18 cellular contexts compared by ENCODE assay signal in genomic region chr16:88690341-88691128, GRCh38. TPM values are rescaled to one million over a fixed set of nuclear protein-coding genes. Genes with fewer than 3 reads are reported as not detected.
A peak's percentile ranks its signal among the peaks of the same experiment; 100 is the strongest.
DNase-seq lines count a peak whose midpoint lies in the region; ATAC-seq, FAIRE-seq and TF ChIP-seq lines count a peak whose summit lies in the region.
"Had no signal": no experiment of that assay in that cellular context is flagged by ENCODE, and none has a peak within 500 bp of the region (broad histone marks: within the 10 kb centered on the region; RNA-seq: fewer than 3 reads in every experiment).

No MANE protein-coding gene starts in this region.

- H3K4me1 Mint-ChIP-seq in activated T-cell treated with anti-CD3 and anti-CD28 coated beads, Interleukin-2, amount 50 U/mL, for 4 hours (ENCODE audit: low read depth), result peaks cover 46% of the 10 kb centered on the region
- H3K4me1 Mint-ChIP-seq in stimulated activated effector memory CD8-positive, alpha-beta T cell treated with anti-CD3 and anti-CD28 coated beads, Interleukin-12 subunit alpha, Interleukin-12 subunit beta, amount 100 ng/mL, for 72 hours, result peaks cover 32% of the 10 kb centered on the region
- H3K4me1 Mint-ChIP-seq in activated T-helper 2 cell treated with anti-CD3 and anti-CD28 coated beads, Interferon-gamma antibody, Interleukin-2, Interleukin-4, amounts not matched to agents 10 μg/mL and 5 μg/mL and 100 μg/mL, durations not matched to agents 14 hours and 24 hours and 36 hours (ENCODE audit: low read depth), result peaks cover 21% of the 10 kb centered on the region

- H3K4me3 ChIP-seq in GM12878, result no peak overlapping the region
- H3K4me3 ChIP-seq: colonic mucosa, gastrocnemius medialis, GM23338 had no signal

- H3K4me1 ChIP-seq in GM12878 (ENCODE audit: control insufficient read depth, insufficient read depth, low read length), result peaks cover 16% of the 10 kb centered on the region

- H3K9me3 ChIP-seq in GM12878 (replicated peaks; ENCODE audit: control insufficient read depth, insufficient read depth, low read length), result no peaks in the 10 kb centered on the region
- H3K9me3 ChIP-seq: colonic mucosa, gastrocnemius medialis had no signal

- CTCF ChIA-PET in GM12878 (lab: Yijun Ruan, JAX), result interaction anchor here (0.7 kb wide), 1 partner anchor 10 kb away, joined by 3 read pairs; no protein-coding TSS in a partner anchor

- ATAC-seq in activated T-cell treated with anti-CD3 and anti-CD28 coated beads, Interleukin-2, amount 50 U/mL, for 4 hours, result no peak
- ATAC-seq in GM12878 (no peak), HG03457 (IDR thresholded peaks at IDR 0.05; ENCODE audit: unreplicated experiment) (no peak)
- ATAC-seq in stimulated activated effector memory CD8-positive, alpha-beta T cell treated with anti-CD3 and anti-CD28 coated beads, Interleukin-12 subunit alpha, Interleukin-12 subunit beta, amount 100 ng/mL, for 72 hours, result no peak
- ATAC-seq: activated CD4-positive, CD25-positive, alpha-beta regulatory T cell treated with anti-CD3 and anti-CD28 coated beads, Interleukin-2, amount 50 U/mL, for 24 hours; gastrocnemius medialis; GM23338; left ventricle myocardium superior; stimulated activated naive CD8-positive, alpha-beta T cell treated with anti-CD3 and anti-CD28 coated beads, Interleukin-15, amount 100 ng/mL, for 72 hours had no signal

- H4K20me1 ChIP-seq in GM12878 (ENCODE audit: control insufficient read depth, insufficient read depth), result no peaks in the 10 kb centered on the region

- no peaks in the 10 kb centered on the region for H3K36me3 ChIP-seq in GM12878 (ENCODE audit: control insufficient read depth in 2 of 2, insufficient read depth in 2 of 2, low read length in 1 of 2)
- H3K36me3 ChIP-seq: colonic mucosa, gastrocnemius medialis had no signal

- 71% methylated on average over 21 of the region's 21 CpGs for WGBS in GM12878 (ENCODE audit: insufficient coverage, insufficient replicate concordance, low lambda C conversion rate, missing lambda C conversion rate)

- TF ChIP-seq CTCF in GM12878 (IDR thresholded peaks at IDR 0.05 in 2 of 3, conservative IDR thresholded peaks at IDR 0.05 in 1 of 3; ENCODE audit: control insufficient read depth in 2 of 3, extremely low read depth in 1 of 3, insufficient read depth in 1 of 3, low read depth in 3 of 3, low read length in 3 of 3), result no peak

- SMC1A ChIA-PET in GM12878 (lab: Charles Lee; ENCODE audit: uncharacterized antibody, unreplicated experiment), result no interaction called here

- H3K36me3 Mint-ChIP-seq in activated T-cell treated with anti-CD3 and anti-CD28 coated beads, Interleukin-2, amount 50 U/mL, for 4 hours (ENCODE audit: insufficient read depth), result no peaks in the 10 kb centered on the region
- H3K36me3 Mint-ChIP-seq in stimulated activated effector memory CD8-positive, alpha-beta T cell treated with anti-CD3 and anti-CD28 coated beads, Interleukin-12 subunit alpha, Interleukin-12 subunit beta, amount 100 ng/mL, for 72 hours, result peaks cover 8% of the 10 kb centered on the region
- no peaks in the 10 kb centered on the region for H3K36me3 Mint-ChIP-seq in activated T-helper 2 cell treated with anti-CD3 and anti-CD28 coated beads, Interferon-gamma antibody, Interleukin-2, Interleukin-4, amounts not matched to agents 10 μg/mL and 5 μg/mL and 100 μg/mL, durations not matched to agents 14 hours and 24 hours and 36 hours (ENCODE audit: low read depth)

- H3K9me3 Mint-ChIP-seq in activated T-cell treated with anti-CD3 and anti-CD28 coated beads, Interleukin-2, amount 50 U/mL, for 4 hours, result no peaks in the 10 kb centered on the region
- H3K9me3 Mint-ChIP-seq in stimulated activated effector memory CD8-positive, alpha-beta T cell treated with anti-CD3 and anti-CD28 coated beads, Interleukin-12 subunit alpha, Interleukin-12 subunit beta, amount 100 ng/mL, for 72 hours, result no peaks in the 10 kb centered on the region
- H3K9me3 Mint-ChIP-seq in activated T-helper 2 cell treated with anti-CD3 and anti-CD28 coated beads, Interferon-gamma antibody, Interleukin-2, Interleukin-4, amounts not matched to agents 10 μg/mL and 5 μg/mL and 100 μg/mL, durations not matched to agents 14 hours and 24 hours and 36 hours, result no peaks in the 10 kb centered on the region
- H3K9me3 Mint-ChIP-seq: GM23338; stimulated activated naive CD8-positive, alpha-beta T cell treated with anti-CD3 and anti-CD28 coated beads, Interleukin-15, amount 100 ng/mL, for 72 hours had no signal

- intact Hi-C loops in GM12878 (cut with micrococcal nuclease; ENCODE audit: unreplicated experiment), result no loop called here
- intact Hi-C loops in activated T-helper 2 cell treated with anti-CD3 and anti-CD28 coated beads, Interferon-gamma antibody, Interleukin-2, Interleukin-4, amounts not matched to agents 10 μg/mL and 5 μg/mL and 100 μg/mL, durations not matched to agents 14 hours and 24 hours and 36 hours (cut with micrococcal nuclease), result no loop called here

- TF ChIP-seq RAD21 in GM12878 (IDR thresholded peaks at IDR 0.05; ENCODE audit: insufficient read depth, low read depth, low read length), result no peak

- no peaks in the 10 kb centered on the region for H3K79me2 ChIP-seq in GM12878 (ENCODE audit: control insufficient read depth, insufficient read depth, low read length)

- no peak overlapping the region for H2AFZ ChIP-seq in GM12878 (ENCODE audit: control insufficient read depth, low read depth, low read length)
- H2AFZ ChIP-seq: GM23338 had no signal

- H3K9ac ChIP-seq in GM12878 (ENCODE audit: control insufficient read depth, insufficient read depth, low read length), result no peak overlapping the region

- TF ChIP-seq EP300 in GM12878 (IDR thresholded peaks at IDR 0.05; ENCODE audit: borderline replicate concordance in 1 of 2, control insufficient read depth in 1 of 2, low read depth in 2 of 2, low read length in 2 of 2), result no peak

- H3K27me3 Mint-ChIP-seq in activated T-cell treated with anti-CD3 and anti-CD28 coated beads, Interleukin-2, amount 50 U/mL, for 4 hours (ENCODE audit: low read depth), result no peaks in the 10 kb centered on the region
- no peaks in the 10 kb centered on the region for H3K27me3 Mint-ChIP-seq in activated T-helper 2 cell treated with anti-CD3 and anti-CD28 coated beads, Interferon-gamma antibody, Interleukin-2, Interleukin-4, amounts not matched to agents 10 μg/mL and 5 μg/mL and 100 μg/mL, durations not matched to agents 14 hours and 24 hours and 36 hours (ENCODE audit: low read depth)
- H3K27me3 Mint-ChIP-seq: stimulated activated naive CD8-positive, alpha-beta T cell treated with anti-CD3 and anti-CD28 coated beads, Interleukin-15, amount 100 ng/mL, for 72 hours had no signal

- no peak for DNase-seq in activated T-cell treated with anti-CD3 and anti-CD28 coated beads, Interleukin-2, amount 50 U/mL, for 4 hours
- DNase-seq in activated T-cell treated with anti-CD3 and anti-CD28 coated beads, Interleukin-2, amount 50 U/mL, for 1 hour, result no peak
- DNase-seq in GM12878 (ENCODE audit: low read depth, low spot score), result no peak
- DNase-seq in stimulated activated effector memory CD8-positive, alpha-beta T cell treated with anti-CD3 and anti-CD28 coated beads, Interleukin-12 subunit alpha, Interleukin-12 subunit beta, amount 100 ng/mL, for 72 hours (ENCODE audit: low spot score in 2 of 2), result no peak
- no peak for DNase-seq in activated T-helper 2 cell treated with anti-CD3 and anti-CD28 coated beads, Interferon-gamma antibody, Interleukin-2, Interleukin-4, amounts not matched to agents 10 μg/mL and 5 μg/mL and 100 μg/mL, durations not matched to agents 14 hours and 24 hours and 36 hours (ENCODE audit: low spot score)
- DNase-seq: ACHN; Calu3; colonic mucosa; gastrocnemius medialis; left ventricle myocardium superior; NCI-H345; stimulated activated CD4-positive, alpha-beta T cell treated with anti-CD3 and anti-CD28 coated beads, Interleukin-12 subunit alpha, Interleukin-12 subunit beta, amount 100 ng/mL, for 4 hours; stimulated activated naive CD8-positive, alpha-beta T cell treated with anti-CD3 and anti-CD28 coated beads, Interleukin-15, amount 100 ng/mL, for 72 hours; SW 1271 had no signal

- peak overlapping the region; percentile 72 for H3K27ac Mint-ChIP-seq in stimulated activated effector memory CD8-positive, alpha-beta T cell treated with anti-CD3 and anti-CD28 coated beads, Interleukin-12 subunit alpha, Interleukin-12 subunit beta, amount 100 ng/mL, for 72 hours
- no peak overlapping the region for H3K27ac Mint-ChIP-seq in activated T-helper 2 cell treated with anti-CD3 and anti-CD28 coated beads, Interferon-gamma antibody, Interleukin-2, Interleukin-4, amounts not matched to agents 10 μg/mL and 5 μg/mL and 100 μg/mL, durations not matched to agents 14 hours and 24 hours and 36 hours
- H3K27ac Mint-ChIP-seq: GM23338 had no signal

- H3K27ac ChIP-seq in GM12878 (ENCODE audit: control insufficient read depth, insufficient read depth), result no peak overlapping the region
- H3K27ac ChIP-seq: colonic mucosa, gastrocnemius medialis had no signal

- in situ Hi-C loops in GM12878 (cut with MboI), result no loop called here

- H3K4me2 ChIP-seq in GM12878 (ENCODE audit: control insufficient read depth, insufficient read depth), result no peak overlapping the region
- H3K4me2 ChIP-seq: GM23338 had no signal

- POLR2A ChIA-PET in GM12878 (lab: Charles Lee), result no interaction called here

- RAD21 ChIA-PET in GM12878 (lab: Charles Lee; ENCODE audit: unreplicated experiment), result no interaction called here

- no peaks in the 10 kb centered on the region; a peak in 1 of 4 replicates for H3K27me3 ChIP-seq in GM12878 (replicated peaks in 1 of 2; ENCODE audit: control insufficient read depth in 2 of 2, insufficient read depth in 2 of 2, low read length in 1 of 2)
- H3K27me3 ChIP-seq: gastrocnemius medialis had no signal

- H3K4me3 Mint-ChIP-seq in activated T-cell treated with anti-CD3 and anti-CD28 coated beads, Interleukin-2, amount 50 U/mL, for 4 hours, result peak overlapping the region; percentile 20
- peak overlapping the region; percentile 41 for H3K4me3 Mint-ChIP-seq in stimulated activated effector memory CD8-positive, alpha-beta T cell treated with anti-CD3 and anti-CD28 coated beads, Interleukin-12 subunit alpha, Interleukin-12 subunit beta, amount 100 ng/mL, for 72 hours
- no peak overlapping the region for H3K4me3 Mint-ChIP-seq in activated T-helper 2 cell treated with anti-CD3 and anti-CD28 coated beads, Interferon-gamma antibody, Interleukin-2, Interleukin-4, amounts not matched to agents 10 μg/mL and 5 μg/mL and 100 μg/mL, durations not matched to agents 14 hours and 24 hours and 36 hours (ENCODE audit: low read depth)
- H3K4me3 Mint-ChIP-seq: GM23338 had no signal

- TF ChIP-seq POLR2A in GM12878 (IDR thresholded peaks at IDR 0.05; ENCODE audit: low read depth, low read length), result peak; percentile 20; the same call in 1 of the 2 replicates

- BruUV-seq in GM12878 (replicated peaks; lab: Mats Ljungman, UMichigan), result no TSS peak

- no peak for FAIRE-seq in GM12878 (lab: Jason Lieb, UNC)
- FAIRE-seq: G401.6 had no signal

RNA-seq across cellular contexts. Expression of gene SNAI3, which starts 4.2 kb away (rescaled TPM):
- total RNA-seq in activated T-cell treated with anti-CD3 and anti-CD28 coated beads, Interleukin-2, amount 50 U/mL, for 4 hours, result 1 to 10 TPM in 2 of 3 donors, under 1 TPM in 1; 0.90 to 1.3 (median 1.2) TPM
- 2.4 and 3.1 TPM in 2 replicates for total RNA-seq in GM12878 (2013; cell fraction: nucleolus; rRNA removed)
- total RNA-seq in GM12878 (2014; rRNA removed) (4.7 and 6.5 TPM in 2 replicates), GM12878 (2014; rRNA removed; fragmentation: Illumina TruSeq; extraction: Trizol) (1.2 and 1.7 TPM in 2 replicates), GM12878 (2021) (5.7 and 7.4 TPM in 2 replicates)
- polyA plus RNA-seq in GM12878 (2011; ENCODE audit: low read depth), result 1.5 TPM
- polyA plus RNA-seq in GM12878 (2011; rRNA removed) (0.53 and 1.5 TPM in 2 replicates), GM12878 (2014; fragmentation: Illumina TruSeq; extraction: Trizol) (0.10 and 1.4 TPM in 2 replicates), GM12878 (2014; fragmentation: Nextera tagmentation; extraction: Ambion mirVana) (under 1 TPM; 0.21 to 0.26 TPM), GM12878 (2014; rRNA removed) (4.3 and 6.6 TPM in 2 replicates), GM12878 (2016; fragmentation: Nextera tagmentation; extraction: Ambion mirVana) (1 to 10 TPM; 6.2 to 7.1 TPM)
- polyA plus RNA-seq in GM12878 (2011; cell fraction: cytosol; rRNA removed), result 2.0 and 3.2 TPM in 2 replicates
- polyA plus RNA-seq in GM12878 (2011; cell fraction: nucleus; rRNA removed), result 4.2 TPM in 2 replicates
- 2.6 and 2.8 TPM in 2 replicates for polyA plus RNA-seq in GM12878 (2012)
- polyA minus RNA-seq in GM12878 (2011; rRNA and poly(A)+ RNA removed), result 1.1 and 2.2 TPM in 2 replicates
- 2.3 and 2.4 TPM in 2 replicates for polyA minus RNA-seq in GM12878 (2011; cell fraction: cytosol; rRNA and poly(A)+ RNA removed)
- polyA minus RNA-seq in GM12878 (2011; cell fraction: nucleus; rRNA and poly(A)+ RNA removed), result 0.97 and 2.1 TPM in 2 replicates
- total RNA-seq in activated T-helper 2 cell treated with anti-CD3 and anti-CD28 coated beads, Interferon-gamma antibody, Interleukin-2, Interleukin-4, amounts not matched to agents 10 μg/mL and 5 μg/mL and 100 μg/mL, durations not matched to agents 14 hours and 24 hours and 36 hours, result 2.0 and 2.3 TPM in 2 replicates

RNA-seq across cellular contexts. Expression of gene RNF166, which starts 15.7 kb away (rescaled TPM):
- total RNA-seq in activated T-cell treated with anti-CD3 and anti-CD28 coated beads, Interleukin-2, amount 50 U/mL, for 4 hours, result 10 to 100 TPM; 28.0 to 45.7 (median 30.6) TPM
- total RNA-seq in GM12878 (2013; cell fraction: nucleolus; rRNA removed), result 28.0 and 31.3 TPM in 2 replicates
- total RNA-seq in GM12878 (2014; rRNA removed), result 23.3 and 26.4 TPM in 2 replicates
- total RNA-seq in GM12878 (2014; rRNA removed; fragmentation: Illumina TruSeq; extraction: Trizol), result 5.2 and 6.4 TPM in 2 replicates
- 24.5 and 29.8 TPM in 2 replicates for total RNA-seq in GM12878 (2021)
- polyA plus RNA-seq in GM12878 (2011; ENCODE audit: low read depth), result 4.3 TPM
- 4.8 and 8.3 TPM in 2 replicates for polyA plus RNA-seq in GM12878 (2011; rRNA removed)
- 10.1 and 17.1 TPM in 2 replicates for polyA plus RNA-seq in GM12878 (2011; cell fraction: cytosol; rRNA removed)
- polyA plus RNA-seq in GM12878 (2011; cell fraction: nucleus; rRNA removed), result 112 and 135 TPM in 2 replicates
- polyA plus RNA-seq in GM12878 (2012), result 10.8 and 13.5 TPM in 2 replicates
- polyA plus RNA-seq in GM12878 (2014; fragmentation: Illumina TruSeq; extraction: Trizol), result 1.7 and 5.3 TPM in 2 replicates
- 1 to 10 TPM in 1 of 2 experiments, under 1 TPM in 1; 0.48 to 1.3 TPM for polyA plus RNA-seq in GM12878 (2014; fragmentation: Nextera tagmentation; extraction: Ambion mirVana)
- polyA plus RNA-seq in GM12878 (2014; rRNA removed), result 32.8 and 35.2 TPM in 2 replicates
- polyA plus RNA-seq in GM12878 (2016; fragmentation: Nextera tagmentation; extraction: Ambion mirVana), result 10 to 100 TPM; 15.8 to 16.5 TPM
- 4.8 and 16.4 TPM in 2 replicates for polyA minus RNA-seq in GM12878 (2011; rRNA and poly(A)+ RNA removed)
- polyA minus RNA-seq in GM12878 (2011; cell fraction: cytosol; rRNA and poly(A)+ RNA removed), result 9.6 and 9.8 TPM in 2 replicates
- polyA minus RNA-seq in GM12878 (2011; cell fraction: nucleus; rRNA and poly(A)+ RNA removed), result 22.8 and 28.5 TPM in 2 replicates
- total RNA-seq in activated T-helper 2 cell treated with anti-CD3 and anti-CD28 coated beads, Interferon-gamma antibody, Interleukin-2, Interleukin-4, amounts not matched to agents 10 μg/mL and 5 μg/mL and 100 μg/mL, durations not matched to agents 14 hours and 24 hours and 36 hours, result 39.9 and 52.1 TPM in 2 replicates

RNA-seq across cellular contexts. Expression of gene CTU2, which starts 15.8 kb away (rescaled TPM):
- 100 to 1,000 TPM in 2 of 3 donors, 10 to 100 TPM in 1; 96.8 to 129 (median 116) TPM for total RNA-seq in activated T-cell treated with anti-CD3 and anti-CD28 coated beads, Interleukin-2, amount 50 U/mL, for 4 hours
- total RNA-seq in GM12878 (2013; cell fraction: nucleolus; rRNA removed), result 16.7 and 18.4 TPM in 2 replicates
- total RNA-seq in GM12878 (2014; rRNA removed), result 17.8 and 23.3 TPM in 2 replicates
- 11.0 and 12.2 TPM in 2 replicates for total RNA-seq in GM12878 (2014; rRNA removed; fragmentation: Illumina TruSeq; extraction: Trizol)
- total RNA-seq in GM12878 (2021), result 44.5 and 48.5 TPM in 2 replicates
- polyA plus RNA-seq in GM12878 (2011; ENCODE audit: low read depth), result 12.3 TPM
- polyA plus RNA-seq in GM12878 (2011; rRNA removed), result 6.8 and 13.2 TPM in 2 replicates
- polyA plus RNA-seq in GM12878 (2011; cell fraction: cytosol; rRNA removed), result 20.3 and 30.6 TPM in 2 replicates
- 47.9 and 63.5 TPM in 2 replicates for polyA plus RNA-seq in GM12878 (2011; cell fraction: nucleus; rRNA removed)
- polyA plus RNA-seq in GM12878 (2012), result 12.7 and 17.5 TPM in 2 replicates
- 1.5 and 5.6 TPM in 2 replicates for polyA plus RNA-seq in GM12878 (2014; fragmentation: Illumina TruSeq; extraction: Trizol)
- 1 to 10 TPM in 1 of 2 experiments, under 1 TPM in 1; 0.32 to 4.0 TPM for polyA plus RNA-seq in GM12878 (2014; fragmentation: Nextera tagmentation; extraction: Ambion mirVana)
- 31.2 and 38.9 TPM in 2 replicates for polyA plus RNA-seq in GM12878 (2014; rRNA removed)
- polyA plus RNA-seq in GM12878 (2016; fragmentation: Nextera tagmentation; extraction: Ambion mirVana), result 10 to 100 TPM; 33.2 to 43.4 TPM
- 6.7 and 19.8 TPM in 2 replicates for polyA minus RNA-seq in GM12878 (2011; rRNA and poly(A)+ RNA removed)
- 14.7 and 16.6 TPM in 2 replicates for polyA minus RNA-seq in GM12878 (2011; cell fraction: cytosol; rRNA and poly(A)+ RNA removed)
- 15.8 and 23.2 TPM in 2 replicates for polyA minus RNA-seq in GM12878 (2011; cell fraction: nucleus; rRNA and poly(A)+ RNA removed)
- 43.8 and 43.9 TPM in 2 replicates for total RNA-seq in activated T-helper 2 cell treated with anti-CD3 and anti-CD28 coated beads, Interferon-gamma antibody, Interleukin-2, Interleukin-4, amounts not matched to agents 10 μg/mL and 5 μg/mL and 100 μg/mL, durations not matched to agents 14 hours and 24 hours and 36 hours

RNA-seq across cellular contexts. Expression of gene MVD, which starts 27.6 kb away (rescaled TPM):
- 10 to 100 TPM; 39.0 to 49.2 (median 44.4) TPM for total RNA-seq in activated T-cell treated with anti-CD3 and anti-CD28 coated beads, Interleukin-2, amount 50 U/mL, for 4 hours
- 81.8 and 88.4 TPM in 2 replicates for total RNA-seq in GM12878 (2013; cell fraction: nucleolus; rRNA removed)
- total RNA-seq in GM12878 (2014; rRNA removed) (101 and 104 TPM in 2 replicates), GM12878 (2014; rRNA removed; fragmentation: Illumina TruSeq; extraction: Trizol) (45.0 and 50.0 TPM in 2 replicates), GM12878 (2021) (132 and 147 TPM in 2 replicates)
- 21.0 TPM for polyA plus RNA-seq in GM12878 (2011; ENCODE audit: low read depth)
- polyA plus RNA-seq in GM12878 (2011; rRNA removed) (15.5 and 41.4 TPM in 2 replicates), GM12878 (2014; fragmentation: Illumina TruSeq; extraction: Trizol) (8.4 and 28.9 TPM in 2 replicates), GM12878 (2014; fragmentation: Nextera tagmentation; extraction: Ambion mirVana) (1 to 10 TPM; 5.0 to 6.8 TPM), GM12878 (2014; rRNA removed) (80.1 and 95.9 TPM in 2 replicates), GM12878 (2016; fragmentation: Nextera tagmentation; extraction: Ambion mirVana) (10 to 100 TPM; 80.5 to 85.4 TPM)
- 53.9 and 79.5 TPM in 2 replicates for polyA plus RNA-seq in GM12878 (2011; cell fraction: cytosol; rRNA removed)
- polyA plus RNA-seq in GM12878 (2011; cell fraction: nucleus; rRNA removed), result 293 and 318 TPM in 2 replicates
- 91.8 and 107 TPM in 2 replicates for polyA plus RNA-seq in GM12878 (2012)
- polyA minus RNA-seq in GM12878 (2011; rRNA and poly(A)+ RNA removed), result 18.5 and 44.7 TPM in 2 replicates
- 25.0 and 33.1 TPM in 2 replicates for polyA minus RNA-seq in GM12878 (2011; cell fraction: cytosol; rRNA and poly(A)+ RNA removed)
- polyA minus RNA-seq in GM12878 (2011; cell fraction: nucleus; rRNA and poly(A)+ RNA removed), result 39.9 and 52.2 TPM in 2 replicates
- total RNA-seq in activated T-helper 2 cell treated with anti-CD3 and anti-CD28 coated beads, Interferon-gamma antibody, Interleukin-2, Interleukin-4, amounts not matched to agents 10 μg/mL and 5 μg/mL and 100 μg/mL, durations not matched to agents 14 hours and 24 hours and 36 hours, result 132 and 137 TPM in 2 replicates

RNA-seq across cellular contexts. Expression of gene CYBA, which starts 39.7 kb away (rescaled TPM):
- 100 to 1,000 TPM; 110 to 147 (median 117) TPM for total RNA-seq in activated T-cell treated with anti-CD3 and anti-CD28 coated beads, Interleukin-2, amount 50 U/mL, for 4 hours
- 178 and 189 TPM in 2 replicates for total RNA-seq in GM12878 (2013; cell fraction: nucleolus; rRNA removed)
- total RNA-seq in GM12878 (2014; rRNA removed) (531 and 598 TPM in 2 replicates), GM12878 (2014; rRNA removed; fragmentation: Illumina TruSeq; extraction: Trizol) (114 and 132 TPM in 2 replicates), GM12878 (2021) (373 and 384 TPM in 2 replicates)
- polyA plus RNA-seq in GM12878 (2011; ENCODE audit: low read depth), result 92.9 TPM
- polyA plus RNA-seq in GM12878 (2011; rRNA removed) (29.3 and 78.7 TPM in 2 replicates), GM12878 (2014; fragmentation: Illumina TruSeq; extraction: Trizol) (7.9 and 53.2 TPM in 2 replicates), GM12878 (2014; fragmentation: Nextera tagmentation; extraction: Ambion mirVana) (under 1 TPM; 0.55 to 0.66 TPM), GM12878 (2014; rRNA removed) (551 and 668 TPM in 2 replicates), GM12878 (2016; fragmentation: Nextera tagmentation; extraction: Ambion mirVana) (100 to 1,000 TPM; 462 to 477 TPM)
- 257 and 379 TPM in 2 replicates for polyA plus RNA-seq in GM12878 (2011; cell fraction: cytosol; rRNA removed)
- polyA plus RNA-seq in GM12878 (2011; cell fraction: nucleus; rRNA removed), result 417 and 477 TPM in 2 replicates
- polyA plus RNA-seq in GM12878 (2012), result 413 and 478 TPM in 2 replicates
- polyA minus RNA-seq in GM12878 (2011; rRNA and poly(A)+ RNA removed), result 55.5 and 207 TPM in 2 replicates
- polyA minus RNA-seq in GM12878 (2011; cell fraction: cytosol; rRNA and poly(A)+ RNA removed), result 88.6 and 114 TPM in 2 replicates
- 55.1 and 94.4 TPM in 2 replicates for polyA minus RNA-seq in GM12878 (2011; cell fraction: nucleus; rRNA and poly(A)+ RNA removed)
- 233 and 242 TPM in 2 replicates for total RNA-seq in activated T-helper 2 cell treated with anti-CD3 and anti-CD28 coated beads, Interferon-gamma antibody, Interleukin-2, Interleukin-4, amounts not matched to agents 10 μg/mL and 5 μg/mL and 100 μg/mL, durations not matched to agents 14 hours and 24 hours and 36 hours
